ENCODE assay signal across 9 cellular contexts in genomic region chr3:80283783-80284182, GRCh38.
"Had no signal": no experiment of that assay in that cellular context is flagged by ENCODE, and none has a peak within 500 bp of the region (broad histone marks: within the 10 kb centered on the region; RNA-seq: fewer than 3 reads in every experiment).

No MANE protein-coding gene starts in this region.

- ATAC-seq: GM23338, K562 had no signal

- H3K4me2 ChIP-seq: GM23338 had no signal

- FAIRE-seq: H1, H54, HTR-8/SVneo, K562 had no signal

- H2AFZ ChIP-seq: GM23338 had no signal

- H3K4me3 ChIP-seq: GM23338, K562 had no signal

- DNase-seq: H9, HCEC 1CT, IMR-90, KG1 had no signal
